In genomic region chr1:172431721-172432192, GRCh38 we compare ENCODE assay signal across 1 cellular context.
TF ChIP-seq lines count a peak whose summit lies in the region.

No MANE protein-coding gene starts in this region.

TF ChIP-seq in H1, 55 proteins besides CTCF, POLR2A, EP300 and RAD21:
- TF ChIP-seq TAF7 (optimal IDR thresholded peaks at IDR 0.05; ENCODE audit: borderline replicate concordance, low read depth, low read length) = no peak
- peak; percentile 40 for TF ChIP-seq ASH2L (IDR thresholded peaks at IDR 0.05; ENCODE audit: low read length)
- peak; percentile 70 for TF ChIP-seq CEBPB (IDR thresholded peaks at IDR 0.05; ENCODE audit: low read depth, low read length)
